Comparison of ENCODE assay signal across 8 cellular contexts in genomic region chr2:165953655-165954606, GRCh38. TPM values are rescaled to one million over a fixed set of nuclear protein-coding genes. Genes with fewer than 3 reads are reported as not detected.
DNase-seq lines count a peak whose midpoint lies in the region; ATAC-seq and TF ChIP-seq lines count a peak whose summit lies in the region.

TSS of gene TTC21B (minus strand) at chr2:165953776. CDS start at chr2:165953705, 71 bp downstream.

- DNase-seq in BE2C = peak; percentile 92
- DNase-seq in NCI-H510A treated with DMSO at 0.1 percent for 48 hours (lab: John Stamatoyannopoulos, UW) = peak; percentile 80
- DNase-seq in activated CD4-positive, alpha-beta T cell treated with anti-CD3 and anti-CD28 coated beads for 24 hours (ENCODE audit: low read depth in 2 of 2) = peak; percentile 86 to 92
- DNase-seq in choroid plexus epithelial cell (ENCODE audit: low read depth) = peak; percentile 97
- DNase-seq in kidney epithelial cell (ENCODE audit: low read depth) = peak; percentile 72
- peak; percentile 85 to 92 for DNase-seq in stimulated activated CD4-positive, alpha-beta T cell treated with anti-CD3 and anti-CD28 coated beads, Interleukin-15, amount 100 ng/mL, for 48 hours (ENCODE audit: low read depth in 2 of 2)

- no peaks in the 10 kb centered on the region for H3K4me1 ChIP-seq in BE2C

- H3K4me3 ChIP-seq in BE2C (ENCODE audit: low read depth, low read length) (peak within 1 kb of the TSS; percentile 81), choroid plexus epithelial cell (ENCODE audit: low read depth, low read length) (peak within 1 kb of the TSS; percentile 74), kidney epithelial cell (ENCODE audit: low read depth, low read length) (peak within 1 kb of the TSS; percentile 72)

- TF ChIP-seq POLR2A in GM19193 (IDR thresholded peaks at IDR 0.05; ENCODE audit: extremely low read depth, insufficient read depth, insufficient read length) = peak; percentile 70

- ATAC-seq in HG03439 (IDR thresholded peaks at IDR 0.05; ENCODE audit: unreplicated experiment) = peak; percentile 98

- H3K36me3 ChIP-seq in BE2C (no peaks in the 10 kb centered on the region), kidney epithelial cell (ENCODE audit: control insufficient read depth, insufficient read depth, low read length) (no peaks in the 10 kb centered on the region)

- no peaks in the 10 kb centered on the region for H3K27me3 ChIP-seq in BE2C
- no peaks in the 10 kb centered on the region for H3K27me3 ChIP-seq in kidney epithelial cell (ENCODE audit: control insufficient read depth, insufficient read depth, low read length)

- H3K9me3 ChIP-seq in BE2C = no peaks in the 10 kb centered on the region

- TF ChIP-seq CTCF in BE2C (IDR thresholded peaks at IDR 0.05; ENCODE audit: low read depth, low read length) = peak; percentile 55
- TF ChIP-seq CTCF in choroid plexus epithelial cell (conservative IDR thresholded peaks at IDR 0.05; ENCODE audit: low read depth, low read length) = peak; percentile 80
- TF ChIP-seq CTCF in kidney epithelial cell (IDR thresholded peaks at IDR 0.05; ENCODE audit: insufficient read depth, low read length, poor library complexity, severe bottlenecking) = peak; percentile 70

RNA-seq across cellular contexts. Expression of gene TTC21B, which starts in this region (rescaled TPM):
- polyA plus RNA-seq in BE2C (2012; ENCODE audit: insufficient read depth, insufficient read length, low read depth) = 5.7 TPM
- 10.8 and 21.7 TPM in 2 replicates for total RNA-seq in kidney epithelial cell

Comparison
In these comparisons a context has a peak if more than half of its experiments do, and no peak if none do; other contexts are left out.
1. Peak in every context shown above with its lines: DNase-seq, ATAC-seq and H3K4me3 ChIP-seq.